In genomic region chr6:28709478-28710349, GRCh38 we compare ENCODE assay signal across 1 cellular context.
TF ChIP-seq lines count a peak whose summit lies in the region.

No MANE protein-coding gene starts in this region.

TF ChIP-seq in HCT116, 20 proteins besides CTCF, POLR2A, EP300 and RAD21 (continued from another document):
- TF ChIP-seq ZBTB33 (IDR thresholded peaks at IDR 0.05; ENCODE audit: extremely low read depth, insufficient replicate concordance, low read length) (no peak), MAX (IDR thresholded peaks at IDR 0.05) (no peak), FOSL1 (IDR thresholded peaks at IDR 0.05; ENCODE audit: low read depth) (no peak), ELF1 (IDR thresholded peaks at IDR 0.05; ENCODE audit: borderline replicate concordance, low read depth) (no peak), EGR1 (IDR thresholded peaks at IDR 0.05; ENCODE audit: low read depth) (no peak)
